19 cellular contexts compared by ENCODE assay signal in genomic region chr5:50813691-50814090, GRCh38.
A peak's percentile ranks its signal among the peaks of the same experiment; 100 is the strongest.
DNase-seq lines count a peak whose midpoint lies in the region; ATAC-seq and TF ChIP-seq lines count a peak whose summit lies in the region.
"Had no signal": no experiment of that assay in that cellular context is flagged by ENCODE, and none has a peak within 500 bp of the region (broad histone marks: within the 10 kb centered on the region; RNA-seq: fewer than 3 reads in every experiment).

No MANE protein-coding gene starts in this region.

- ATAC-seq in natural killer cell (no peak), HG02981 (IDR thresholded peaks at IDR 0.05; ENCODE audit: unreplicated experiment) (no peak)
- no peak for ATAC-seq in natural killer cell treated with Interleukin-12 subunit alpha and Interleukin-12 subunit beta and Interleukin-15 and Interleukin-18, amount 100 ng/mL, for 72 hours
- no peak for ATAC-seq in central memory CD8-positive, alpha-beta T cell (replicated peaks; ENCODE audit: extremely low read depth, poor library complexity, severe bottlenecking)
- ATAC-seq: A549 had no signal

- H3K9me3 Mint-ChIP-seq in natural killer cell: no peaks in the 10 kb centered on the region
- peaks cover 3% of the 10 kb centered on the region for H3K9me3 Mint-ChIP-seq in natural killer cell treated with Interleukin-12 subunit alpha and Interleukin-12 subunit beta and Interleukin-15 and Interleukin-18, amount 100 ng/mL, for 72 hours
- no peaks in the 10 kb centered on the region for H3K9me3 Mint-ChIP-seq in central memory CD8-positive, alpha-beta T cell
- no peaks in the 10 kb centered on the region for H3K9me3 Mint-ChIP-seq in immature natural killer cell
- peaks cover 5% of the 10 kb centered on the region for H3K9me3 Mint-ChIP-seq in mesothelial cell of epicardium
- H3K9me3 Mint-ChIP-seq: CD4-positive, alpha-beta T cell had no signal

- H3K4me3 Mint-ChIP-seq in natural killer cell (no peak overlapping the region), immature natural killer cell (no peak overlapping the region), mesothelial cell of epicardium (no peak overlapping the region)
- no peak overlapping the region for H3K4me3 Mint-ChIP-seq in natural killer cell treated with Interleukin-12 subunit alpha and Interleukin-12 subunit beta and Interleukin-15 and Interleukin-18, amount 100 ng/mL, for 72 hours
- no peak overlapping the region for H3K4me3 Mint-ChIP-seq in central memory CD8-positive, alpha-beta T cell
- H3K4me3 Mint-ChIP-seq: CD14-positive monocyte; CD4-positive, alpha-beta T cell; HFFc6 had no signal

- peaks cover 26 to 44% of the 10 kb centered on the region in 2 donors for H3K4me1 Mint-ChIP-seq in natural killer cell
- H3K4me1 Mint-ChIP-seq in natural killer cell treated with Interleukin-12 subunit alpha and Interleukin-12 subunit beta and Interleukin-15 and Interleukin-18, amount 100 ng/mL, for 72 hours (ENCODE audit: low read depth in 2 of 2): peaks cover 7 to 12% of the 10 kb centered on the region in 2 donors
- H3K4me1 Mint-ChIP-seq in central memory CD8-positive, alpha-beta T cell: peaks cover 10% of the 10 kb centered on the region
- peaks cover 19 to 66% of the 10 kb centered on the region in 2 donors for H3K4me1 Mint-ChIP-seq in immature natural killer cell
- H3K4me1 Mint-ChIP-seq in mesothelial cell of epicardium: peaks cover 7% of the 10 kb centered on the region
- H3K4me1 Mint-ChIP-seq: CD14-positive monocyte had no signal

- peaks cover 7% of the 10 kb centered on the region for H3K36me3 Mint-ChIP-seq in natural killer cell
- peaks cover 12% of the 10 kb centered on the region for H3K36me3 Mint-ChIP-seq in natural killer cell treated with Interleukin-12 subunit alpha and Interleukin-12 subunit beta and Interleukin-15 and Interleukin-18, amount 100 ng/mL, for 72 hours
- H3K36me3 Mint-ChIP-seq in central memory CD8-positive, alpha-beta T cell (ENCODE audit: insufficient read depth): peaks cover 44% of the 10 kb centered on the region
- peaks cover 21 to 40% (median 30%) of the 10 kb centered on the region in 3 donors for H3K36me3 Mint-ChIP-seq in immature natural killer cell
- H3K36me3 Mint-ChIP-seq in mesothelial cell of epicardium: peaks cover 18% of the 10 kb centered on the region

- DNase-seq in natural killer cell: no peak
- no peak for DNase-seq in natural killer cell treated with Interleukin-12 subunit alpha and Interleukin-12 subunit beta and Interleukin-15 and Interleukin-18, amount 100 ng/mL, for 72 hours (ENCODE audit: low spot score)
- no peak for DNase-seq in central memory CD8-positive, alpha-beta T cell (ENCODE audit: low spot score in 2 of 2)
- no peak for DNase-seq in immature natural killer cell
- DNase-seq in mesothelial cell of epicardium (ENCODE audit: low spot score in 2 of 2, unreplicated experiment in 2 of 2): no peak
- no peak for DNase-seq in NCI-H226
- DNase-seq: 8988T; ACHN; AML-193; BE2C; Caco-2; CD4-positive, alpha-beta T cell; DMS153; DND-41; GOT3; HFFc6 had no signal

- H3K27me3 Mint-ChIP-seq in natural killer cell (ENCODE audit: low read depth in 2 of 2): no peaks in the 10 kb centered on the region
- H3K27me3 Mint-ChIP-seq in natural killer cell treated with Interleukin-12 subunit alpha and Interleukin-12 subunit beta and Interleukin-15 and Interleukin-18, amount 100 ng/mL, for 72 hours: no peaks in the 10 kb centered on the region
- H3K27me3 Mint-ChIP-seq in central memory CD8-positive, alpha-beta T cell: no peaks in the 10 kb centered on the region
- peaks cover 0 to 8% (median 1%) of the 10 kb centered on the region in 3 donors for H3K27me3 Mint-ChIP-seq in immature natural killer cell (ENCODE audit: low read depth in 3 of 3)
- no peaks in the 10 kb centered on the region for H3K27me3 Mint-ChIP-seq in mesothelial cell of epicardium (ENCODE audit: low read depth)
- H3K27me3 Mint-ChIP-seq: CD4-positive, alpha-beta T cell had no signal

- TF ChIP-seq CTCF in natural killer cell (IDR thresholded peaks at IDR 0.05) (no peak), mesothelial cell of epicardium (IDR thresholded peaks at IDR 0.05; ENCODE audit: unreplicated experiment) (no peak)

- peak overlapping the region; percentile 27 to 71 for H3K27ac Mint-ChIP-seq in natural killer cell
- H3K27ac Mint-ChIP-seq in natural killer cell treated with Interleukin-12 subunit alpha and Interleukin-12 subunit beta and Interleukin-15 and Interleukin-18, amount 100 ng/mL, for 72 hours: no peak overlapping the region
- peak overlapping the region; percentile 25 for H3K27ac Mint-ChIP-seq in central memory CD8-positive, alpha-beta T cell (ENCODE audit: low read depth)
- peak overlapping the region in 5 of 6 donors; percentile 24 to 66 (median 34) for H3K27ac Mint-ChIP-seq in immature natural killer cell
- no peak overlapping the region for H3K27ac Mint-ChIP-seq in mesothelial cell of epicardium
- H3K27ac Mint-ChIP-seq: CD4-positive, alpha-beta T cell; HFFc6 had no signal

- intact Hi-C loops in natural killer cell (cut with micrococcal nuclease): no loop called here

Comparison
In these comparisons a context has a peak if more than half of its experiments do, and no peak if none do; other contexts are left out.
1. H3K27ac Mint-ChIP-seq: peak in natural killer cell (2 of 2), central memory CD8-positive, alpha-beta T cell (single experiment) and immature natural killer cell (5 of 6); none in natural killer cell treated with Interleukin-12 subunit alpha and Interleukin-12 subunit beta and Interleukin-15 and Interleukin-18, amount 100 ng/mL, for 72 hours (0 of 2) and mesothelial cell of epicardium (single experiment).